ENCODE assay signal across 8 cellular contexts in genomic region chr17:55421179-55421934, GRCh38. TPM values are rescaled to one million over a fixed set of nuclear protein-coding genes. Genes with fewer than 3 reads are reported as not detected.
DNase-seq lines count a peak whose midpoint lies in the region; ATAC-seq and TF ChIP-seq lines count a peak whose summit lies in the region.

Gene MMD (minus strand): TSS chr17:55421835. CDS start chr17:55421695, 140 bp downstream.

- intact Hi-C loops in esophagus squamous epithelium (cut with DNase I), result no loop called here

- peaks cover 22% of the 10 kb centered on the region for H3K27me3 ChIP-seq in DND-41 (ENCODE audit: insufficient read depth, low read length, poor library complexity)
- no peaks in the 10 kb centered on the region for H3K27me3 ChIP-seq in WERI-Rb-1 (ENCODE audit: insufficient read depth, low read depth, severe bottlenecking)
- no peaks in the 10 kb centered on the region for H3K27me3 ChIP-seq in esophagus squamous epithelium

- H3K4me2 ChIP-seq in DND-41 (ENCODE audit: insufficient read depth, low read length), result peak within 1 kb of the TSS; percentile 94

- H3K4me3 ChIP-seq in DND-41 (ENCODE audit: low read depth in 1 of 2, low read length in 2 of 2) (peak within 1 kb of the TSS; percentile 66 to 83), WERI-Rb-1 (ENCODE audit: low read depth, low read length) (peak within 1 kb of the TSS; percentile 95), esophagus squamous epithelium (peak within 1 kb of the TSS; percentile 65 to 95 (median 90))

- H3K9me3 ChIP-seq in DND-41 (ENCODE audit: insufficient read depth, low read length, severe bottlenecking) (no peaks in the 10 kb centered on the region), WERI-Rb-1 (ENCODE audit: severe bottlenecking) (no peaks in the 10 kb centered on the region), esophagus squamous epithelium (no peaks in the 10 kb centered on the region)

- WGBS in esophagus squamous epithelium, 2 donors, result no CpG with 5 or more reads among the region's 62 CpGs

- ATAC-seq in DND-41 (ENCODE audit: insufficient read depth, low read depth) (peak; percentile 29), GM21381 (IDR thresholded peaks at IDR 0.05; ENCODE audit: unreplicated experiment) (peak; percentile 3)

- H3K4me1 ChIP-seq in DND-41 (ENCODE audit: insufficient read depth, low read length) (peaks cover 32% of the 10 kb centered on the region), esophagus squamous epithelium (peaks cover 0 to 30% (median 8%) of the 10 kb centered on the region in 3 donors)

- H3K36me3 ChIP-seq in DND-41 (ENCODE audit: insufficient read depth, low read length) (peaks cover 14% of the 10 kb centered on the region), WERI-Rb-1 (no peaks in the 10 kb centered on the region), esophagus squamous epithelium (no peaks in the 10 kb centered on the region)

- peak within 1 kb of the TSS; percentile 92 to 93 (median 92) for H3K4me3 Mint-ChIP-seq in nephron

- H3K36me3 Mint-ChIP-seq in nephron (ENCODE audit: low read depth), result peaks cover 30% of the 10 kb centered on the region

- H3K27ac Mint-ChIP-seq in nephron, result peak within 1 kb of the TSS; percentile 23 to 83 (median 60)

- H3K79me2 ChIP-seq in DND-41 (ENCODE audit: insufficient read depth, low read length), result peaks cover 53% of the 10 kb centered on the region

- H2AFZ ChIP-seq in DND-41 (ENCODE audit: low read depth, low read length), result peak within 1 kb of the TSS; percentile 96

- H3K9ac ChIP-seq in DND-41 (ENCODE audit: low read depth, low read length), result peak within 1 kb of the TSS; percentile 97

- in situ Hi-C loops in G401 (cut with HindIII; ENCODE audit: low sequenced_read_pairs), result no loop called here

- peak within 1 kb of the TSS; percentile 74 for H3K27ac ChIP-seq in DND-41 (ENCODE audit: low read length)
- H3K27ac ChIP-seq in WERI-Rb-1, result peak within 1 kb of the TSS; percentile 85
- H3K27ac ChIP-seq in esophagus squamous epithelium, result peak within 1 kb of the TSS; percentile 82 to 94 (median 92)

- peaks cover 3% of the 10 kb centered on the region for H3K9me3 Mint-ChIP-seq in nephron

- DNase-seq in DND-41 (no peak), HPDE6-E6E7 (ENCODE audit: extremely low spot score) (peak; percentile 65), WERI-Rb-1 (no peak), esophagus squamous epithelium (lab: John Stamatoyannopoulos, UW) (no peak), G401 (ENCODE audit: low spot score) (no peak), DMS114 treated with DMSO at 0.1 percent for 48 hours (lab: John Stamatoyannopoulos, UW; ENCODE audit: unreplicated experiment) (no peak)

- peaks cover 21% of the 10 kb centered on the region for H3K27me3 Mint-ChIP-seq in nephron (ENCODE audit: low read depth)

- peaks cover 27% of the 10 kb centered on the region for H3K4me1 Mint-ChIP-seq in nephron

- peak in 1 of 4 donors; percentile 69 for TF ChIP-seq POLR2A in esophagus squamous epithelium (IDR thresholded peaks at IDR 0.05)

- TF ChIP-seq CTCF in DND-41 (IDR thresholded peaks at IDR 0.05; ENCODE audit: borderline replicate concordance, extremely low read depth, low read length, poor library complexity, severe bottlenecking), result no peak
- TF ChIP-seq CTCF in WERI-Rb-1 (IDR thresholded peaks at IDR 0.05; ENCODE audit: low read depth, low read length), result no peak
- no peak for TF ChIP-seq CTCF in esophagus squamous epithelium (IDR thresholded peaks at IDR 0.05)
- no peak for TF ChIP-seq CTCF in nephron (IDR thresholded peaks at IDR 0.05; ENCODE audit: unreplicated experiment in 3 of 3)

- H4K20me1 ChIP-seq in DND-41 (ENCODE audit: insufficient read depth, low read length), result peaks cover 15% of the 10 kb centered on the region

RNA-seq across cellular contexts. Expression of gene MMD, which starts in this region (rescaled TPM):
- 10 to 100 TPM in 2 of 4 donors, 1 to 10 TPM in 2; 1.3 to 14.7 (median 8.9) TPM for total RNA-seq in esophagus squamous epithelium
- 5.5 and 7.5 TPM in 2 replicates for total RNA-seq in G401 (2014; rRNA removed; shearing (Covaris generic))
